ENCODE assay signal across 1 cellular context in the genomic region with DNA sequence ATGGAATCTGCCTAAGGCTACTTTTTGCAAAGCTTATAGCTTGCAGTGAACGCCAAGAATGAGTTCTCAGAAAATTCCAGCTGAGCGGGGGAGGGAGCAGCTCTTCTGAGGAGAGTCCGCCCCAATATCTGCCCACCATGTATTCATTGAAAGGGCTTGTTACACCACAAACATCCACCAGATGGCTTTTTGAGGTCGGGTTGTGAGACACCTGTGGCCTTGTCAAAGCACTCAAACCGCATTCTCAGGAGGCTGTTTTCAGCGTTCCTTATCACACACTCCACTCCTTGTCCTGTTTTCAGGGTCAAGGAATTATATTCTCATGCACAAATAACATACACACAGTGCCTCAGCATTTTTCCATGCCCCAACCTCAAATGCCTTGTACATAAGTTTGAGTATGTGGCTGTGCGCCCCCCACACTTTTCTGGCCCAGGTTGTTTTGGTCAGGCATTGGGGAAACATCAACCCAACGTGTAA.
A peak's percentile ranks its signal among the peaks of the same experiment; 100 is the strongest.
TF ChIP-seq lines count a peak whose summit lies in the region.

No MANE protein-coding gene starts in this region.

TF ChIP-seq in IMR-90, 13 proteins besides CTCF, POLR2A, EP300 and RAD21:
- peak; percentile 68 for TF ChIP-seq SMC3 (IDR thresholded peaks at IDR 0.05; ENCODE audit: low read depth, low read length)
- no peak for TF ChIP-seq FOS (IDR thresholded peaks at IDR 0.05; ENCODE audit: low read depth, low read length)
- TF ChIP-seq, protein P1, sequence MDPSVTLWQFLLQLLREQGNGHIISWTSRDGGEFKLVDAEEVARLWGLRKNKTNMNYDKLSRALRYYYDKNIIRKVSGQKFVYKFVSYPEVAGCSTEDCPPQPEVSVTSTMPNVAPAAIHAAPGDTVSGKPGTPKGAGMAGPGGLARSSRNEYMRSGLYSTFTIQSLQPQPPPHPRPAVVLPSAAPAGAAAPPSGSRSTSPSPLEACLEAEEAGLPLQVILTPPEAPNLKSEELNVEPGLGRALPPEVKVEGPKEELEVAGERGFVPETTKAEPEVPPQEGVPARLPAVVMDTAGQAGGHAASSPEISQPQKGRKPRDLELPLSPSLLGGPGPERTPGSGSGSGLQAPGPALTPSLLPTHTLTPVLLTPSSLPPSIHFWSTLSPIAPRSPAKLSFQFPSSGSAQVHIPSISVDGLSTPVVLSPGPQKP (IDR thresholded peaks at IDR 0.05; ENCODE audit: borderline replicate concordance, low read depth, low read length) = no peak
TF ChIP-seq in IMR-90: peak in this region for 1.
